Comparison of ENCODE assay signal across 8 cellular contexts in the genomic region with DNA sequence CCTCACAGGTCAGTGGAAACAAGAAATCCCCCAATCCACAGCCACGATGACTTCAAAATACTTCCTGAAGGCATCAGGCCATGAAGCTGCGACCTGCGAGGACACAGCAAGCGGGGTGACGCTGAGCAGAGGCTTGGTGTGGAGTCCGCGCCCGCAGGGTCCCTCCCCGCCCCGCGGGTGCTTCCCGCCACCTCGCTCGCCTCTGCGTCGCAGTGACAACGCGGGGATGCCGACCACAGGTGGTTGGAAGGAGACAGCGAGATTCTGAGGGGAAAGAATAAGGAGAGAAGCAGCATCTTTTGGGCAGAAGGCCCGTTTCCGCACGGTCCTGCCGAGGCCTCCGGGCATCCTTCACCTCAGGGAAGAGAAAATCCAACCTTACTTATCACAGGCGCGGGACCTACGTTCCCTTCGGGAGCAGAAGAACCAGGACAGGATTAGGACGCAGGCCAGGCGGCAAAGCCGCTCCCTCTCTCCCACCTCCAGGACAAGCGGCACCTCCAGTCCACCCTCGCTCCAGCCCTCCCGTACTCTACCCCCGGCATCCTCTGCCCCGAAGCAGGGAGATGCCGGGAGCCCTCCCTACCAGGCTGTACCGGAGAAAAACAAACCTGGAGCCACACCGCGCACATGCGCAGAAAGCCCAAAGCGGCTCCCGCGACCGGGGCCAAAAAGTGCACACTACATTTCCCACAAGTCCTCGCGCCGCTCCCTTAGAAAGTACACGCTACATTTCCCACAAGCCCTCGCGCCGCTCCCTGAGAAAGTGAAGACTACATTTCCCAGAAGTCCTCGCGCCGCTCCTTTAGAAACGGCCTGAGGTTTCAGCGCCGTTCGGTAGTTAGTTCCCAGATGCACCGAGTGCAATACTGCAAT.
DNase-seq lines count a peak whose midpoint lies in the region; ATAC-seq and TF ChIP-seq lines count a peak whose summit lies in the region.

No MANE protein-coding gene starts in this region.

- H3K27ac Mint-ChIP-seq in activated naive CD8-positive, alpha-beta T cell treated with anti-CD3 and anti-CD28 coated beads, Interleukin-2, amount 50 U/mL, for 24 hours: peak overlapping the region; percentile 86

- peaks cover 20% of the 10 kb centered on the region for H3K79me2 ChIP-seq in SU-DHL-6 (ENCODE audit: insufficient read depth, low read length)

- intact Hi-C loops in Right ventricle myocardium superior (cut with DNase I) (loop anchor here (5.0 kb wide), 1 partner anchor 85 kb away; a partner anchor contains a TSS), ovary (cut with DNase I) (no loop called here), thyroid gland (cut with DNase I) (loop anchor here (10.0 kb wide), 1 partner anchor 92 kb away; no protein-coding TSS in a partner anchor)

- peak overlapping the region; percentile 97 for H3K4me3 Mint-ChIP-seq in activated naive CD8-positive, alpha-beta T cell treated with anti-CD3 and anti-CD28 coated beads, Interleukin-2, amount 50 U/mL, for 24 hours

- no peak for TF ChIP-seq CTCF in GM12875 (IDR thresholded peaks at IDR 0.05; ENCODE audit: borderline replicate concordance, insufficient read depth, low read depth, low read length)
- no peak for TF ChIP-seq CTCF in SU-DHL-6 (IDR thresholded peaks at IDR 0.05; ENCODE audit: insufficient read depth, low read length, poor library complexity, severe bottlenecking)
- no peak for TF ChIP-seq CTCF in ovary (IDR thresholded peaks at IDR 0.05)
- no peak for TF ChIP-seq CTCF in thyroid gland (IDR thresholded peaks at IDR 0.05)

- 0 to 1% (median 1%) methylated on average over 61 of the region's 61 CpGs for WGBS in ovary, 3 donors
- 0 to 1% methylated on average over 45 to 56 of the region's 61 CpGs for WGBS in thyroid gland, 2 donors

- peak overlapping the region; percentile 68 for H3K4me3 ChIP-seq in GM12875 (ENCODE audit: low read depth, low read length)
- peak overlapping the region; percentile 86 for H3K4me3 ChIP-seq in SU-DHL-6 (ENCODE audit: insufficient read depth, low read length, poor library complexity, severe bottlenecking)
- H3K4me3 ChIP-seq in ovary: peak overlapping the region; percentile 78
- peak overlapping the region; percentile 24 to 54 (median 41) for H3K4me3 ChIP-seq in thyroid gland (replicated peaks in 1 of 3)

- peaks cover 5% of the 10 kb centered on the region for H3K4me1 ChIP-seq in ovary (ENCODE audit: insufficient read depth)
- peaks cover 10 to 11% of the 10 kb centered on the region in 2 donors for H3K4me1 ChIP-seq in thyroid gland

- H3K36me3 ChIP-seq in SU-DHL-6 (ENCODE audit: low read length) (0 out of 2 replicates have a peak, but pooled peaks cover 18% of the 10 kb centered on the region), ovary (no peaks in the 10 kb centered on the region), thyroid gland (no peaks in the 10 kb centered on the region)

- H2AFZ ChIP-seq in SU-DHL-6 (ENCODE audit: low read depth, low read length, severe bottlenecking): peak overlapping the region; percentile 98

- peak; percentile 95 for ATAC-seq in HG02763 (IDR thresholded peaks at IDR 0.05; ENCODE audit: unreplicated experiment)
- peak; percentile 96 for ATAC-seq in activated naive CD8-positive, alpha-beta T cell treated with anti-CD3 and anti-CD28 coated beads, Interleukin-2, amount 50 U/mL, for 24 hours
- peak; percentile 100 for ATAC-seq in Right ventricle myocardium superior (ENCODE audit: poor library complexity)

- H3K9me3 ChIP-seq in SU-DHL-6 (ENCODE audit: insufficient read depth, low read length) (no peaks in the 10 kb centered on the region), ovary (no peaks in the 10 kb centered on the region), thyroid gland (no peaks in the 10 kb centered on the region)

- no peak for TF ChIP-seq EP300 in ovary (IDR thresholded peaks at IDR 0.05)

- DNase-seq in NCI-H1417 (lab: John Stamatoyannopoulos, UW) (peak; percentile 92 to 97 (median 92)), Right ventricle myocardium superior (peak; percentile 98), ovary (peak; percentile 95 to 97 (median 97)), thyroid gland (peak; percentile 97 to 98)
- DNase-seq in activated naive CD8-positive, alpha-beta T cell treated with anti-CD3 and anti-CD28 coated beads, Interleukin-2, amount 50 U/mL, for 24 hours: peak; percentile 93

- H3K36me3 Mint-ChIP-seq in activated naive CD8-positive, alpha-beta T cell treated with anti-CD3 and anti-CD28 coated beads, Interleukin-2, amount 50 U/mL, for 24 hours (ENCODE audit: low read depth): peaks cover 39% of the 10 kb centered on the region

- no peaks in the 10 kb centered on the region for H3K9me2 ChIP-seq in SU-DHL-6 (replicated peaks; ENCODE audit: insufficient read depth, low read length)

- H4K20me1 ChIP-seq in SU-DHL-6 (ENCODE audit: low read depth, low read length): no peaks in the 10 kb centered on the region

- H3K4me1 Mint-ChIP-seq in activated naive CD8-positive, alpha-beta T cell treated with anti-CD3 and anti-CD28 coated beads, Interleukin-2, amount 50 U/mL, for 24 hours: peaks cover 46% of the 10 kb centered on the region

- TF ChIP-seq POLR2A in ovary (IDR thresholded peaks at IDR 0.05) (peak; percentile 51), thyroid gland (IDR thresholded peaks at IDR 0.05) (peak in 1 of 2 donors; percentile 80)

- H3K27ac ChIP-seq in SU-DHL-6 (ENCODE audit: low read depth, low read length): 0 out of 2 replicates have a peak overlapping the region, but pooled peaks have one; percentile 11
- peak overlapping the region in 1 of 2 donors; percentile 24 for H3K27ac ChIP-seq in ovary
- peak overlapping the region; percentile 30 to 59 (median 53) for H3K27ac ChIP-seq in thyroid gland

- H3K27me3 ChIP-seq in SU-DHL-6 (ENCODE audit: low read length) (no peaks in the 10 kb centered on the region), ovary (no peaks in the 10 kb centered on the region), thyroid gland (no peaks in the 10 kb centered on the region)

- peak overlapping the region; percentile 75 for H3K9ac ChIP-seq in SU-DHL-6 (ENCODE audit: low read length)

- H3F3A ChIP-seq in SU-DHL-6 (ENCODE audit: insufficient read depth): no peaks in the 10 kb centered on the region

- H3K27me3 Mint-ChIP-seq in activated naive CD8-positive, alpha-beta T cell treated with anti-CD3 and anti-CD28 coated beads, Interleukin-2, amount 50 U/mL, for 24 hours: no peaks in the 10 kb centered on the region

- peaks cover 14% of the 10 kb centered on the region for H3K9me3 Mint-ChIP-seq in activated naive CD8-positive, alpha-beta T cell treated with anti-CD3 and anti-CD28 coated beads, Interleukin-2, amount 50 U/mL, for 24 hours

- peak overlapping the region; percentile 86 for H3K4me2 ChIP-seq in SU-DHL-6 (ENCODE audit: low read depth, low read length, poor library complexity, severe bottlenecking)

Comparison
In these comparisons a context has a peak if more than half of its experiments do, and no peak if none do; other contexts are left out.
1. intact Hi-C loops: an anchor here in Right ventricle myocardium superior (5.0 kb wide) and thyroid gland (10.0 kb wide); none called in ovary.